Comparison of ENCODE assay signal across 1 cellular context in the genomic region with DNA sequence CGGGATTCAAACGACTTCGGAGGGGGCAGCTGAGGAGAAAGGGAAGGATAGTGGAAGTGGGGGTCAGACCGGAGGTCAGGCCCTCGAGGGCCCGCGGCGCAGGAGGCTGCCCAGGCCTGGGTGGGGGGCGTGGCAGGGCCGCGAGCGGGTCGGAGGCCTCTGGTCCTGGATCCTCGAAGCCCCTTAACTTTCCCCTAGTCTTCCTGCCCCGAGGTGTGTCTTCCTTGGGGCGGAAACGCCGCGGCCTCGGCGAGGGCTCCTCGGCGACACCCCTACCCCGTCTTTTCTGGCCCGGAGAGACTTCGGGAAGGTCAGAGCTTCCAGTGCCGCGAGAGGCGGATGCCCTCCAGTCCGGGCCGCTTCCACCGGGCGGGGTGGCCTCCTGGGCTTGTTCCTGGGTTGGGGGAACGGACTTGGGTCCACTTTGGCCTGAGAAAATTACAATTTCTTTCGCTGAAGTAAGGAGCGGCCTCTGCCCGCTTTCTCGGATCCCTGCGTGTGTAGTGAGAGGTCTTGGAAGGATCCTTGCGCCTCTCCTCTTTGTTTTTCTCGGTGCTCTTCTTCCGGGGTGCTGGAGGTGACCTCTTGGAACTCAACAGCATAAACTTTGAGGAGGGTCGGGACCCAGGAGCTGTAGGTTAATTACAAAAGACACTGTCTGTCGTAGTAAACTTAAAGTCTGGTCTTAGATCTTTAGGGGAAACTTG.
TF ChIP-seq lines count a peak whose summit lies in the region.

No MANE protein-coding gene starts in this region.

TF ChIP-seq in HepG2, 621 proteins besides CTCF, POLR2A, EP300 and RAD21 (continued from another document and continues in another):
- TF ChIP-seq, protein P1, sequence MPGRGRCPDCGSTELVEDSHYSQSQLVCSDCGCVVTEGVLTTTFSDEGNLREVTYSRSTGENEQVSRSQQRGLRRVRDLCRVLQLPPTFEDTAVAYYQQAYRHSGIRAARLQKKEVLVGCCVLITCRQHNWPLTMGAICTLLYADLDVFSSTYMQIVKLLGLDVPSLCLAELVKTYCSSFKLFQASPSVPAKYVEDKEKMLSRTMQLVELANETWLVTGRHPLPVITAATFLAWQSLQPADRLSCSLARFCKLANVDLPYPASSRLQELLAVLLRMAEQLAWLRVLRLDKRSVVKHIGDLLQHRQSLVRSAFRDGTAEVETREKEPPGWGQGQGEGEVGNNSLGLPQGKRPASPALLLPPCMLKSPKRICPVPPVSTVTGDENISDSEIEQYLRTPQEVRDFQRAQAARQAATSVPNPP (CRISPR knock-in tag; IDR thresholded peaks at IDR 0.05): 0 out of 2 replicates have a peak, but pooled peaks have one; percentile 17
- TF ChIP-seq, protein P2, sequence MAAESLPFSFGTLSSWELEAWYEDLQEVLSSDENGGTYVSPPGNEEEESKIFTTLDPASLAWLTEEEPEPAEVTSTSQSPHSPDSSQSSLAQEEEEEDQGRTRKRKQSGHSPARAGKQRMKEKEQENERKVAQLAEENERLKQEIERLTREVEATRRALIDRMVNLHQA (CRISPR knock-in tag; IDR thresholded peaks at IDR 0.05): no peak
- TF ChIP-seq ATF1 (CRISPR knock-in tag; IDR thresholded peaks at IDR 0.05) (peak; percentile 48; the same call in 1 of the 2 replicates), PHF8 (CRISPR knock-in tag; IDR thresholded peaks at IDR 0.05) (peak; percentile 75), ZNF557 (CRISPR knock-in tag; IDR thresholded peaks at IDR 0.05) (no peak), GTF3A (CRISPR knock-in tag; conservative IDR thresholded peaks at IDR 0.05) (peak; percentile 62; the same call in 1 of the 2 replicates), KLF13 (CRISPR knock-in tag; IDR thresholded peaks at IDR 0.05) (peak; percentile 84), STAG1 (CRISPR knock-in tag; IDR thresholded peaks at IDR 0.05) (no peak), ZFX (CRISPR knock-in tag; IDR thresholded peaks at IDR 0.05; ENCODE audit: low read depth) (peak; percentile 87; the same call in 1 of the 2 replicates), ZNF788 (CRISPR knock-in tag; IDR thresholded peaks at IDR 0.05; ENCODE audit: borderline replicate concordance) (no peak), ZNF75D (CRISPR knock-in tag; IDR thresholded peaks at IDR 0.05; ENCODE audit: borderline replicate concordance) (no peak), HOXA9 (CRISPR knock-in tag; IDR thresholded peaks at IDR 0.05; ENCODE audit: borderline replicate concordance) (no peak), XRCC5 (optimal IDR thresholded peaks at IDR 0.05; ENCODE audit: low read length) (no peak), ZBTB3 (CRISPR knock-in tag; IDR thresholded peaks at IDR 0.05; ENCODE audit: borderline replicate concordance, low read depth) (0 out of 2 replicates have a peak, but pooled peaks have one; percentile 11), TAF1 (CRISPR knock-in tag; IDR thresholded peaks at IDR 0.05) (no peak), NPAS2 (CRISPR knock-in tag; IDR thresholded peaks at IDR 0.05; ENCODE audit: borderline replicate concordance) (0 out of 2 replicates have a peak, but pooled peaks have one; percentile 70), PRPF4 (IDR thresholded peaks at IDR 0.05; ENCODE audit: low read depth, low read length, poor library complexity, severe bottlenecking) (no peak), MEIS2 (CRISPR knock-in tag; IDR thresholded peaks at IDR 0.05) (no peak), YEATS2 (CRISPR knock-in tag; IDR thresholded peaks at IDR 0.05; ENCODE audit: borderline replicate concordance) (no peak; the same call in 1 of the 2 replicates), AGO2 (optimal IDR thresholded peaks at IDR 0.05; ENCODE audit: low read depth, low read length) (peak; percentile 58), ZSCAN31 (CRISPR knock-in tag; IDR thresholded peaks at IDR 0.05; ENCODE audit: low read depth) (no peak), ATF7 (IDR thresholded peaks at IDR 0.05) (no peak), ATF7 (CRISPR knock-in tag; IDR thresholded peaks at IDR 0.05) (0 out of 2 replicates have a peak, but pooled peaks have one; percentile 6), ZNF768 (CRISPR knock-in tag; IDR thresholded peaks at IDR 0.05) (no peak), KAT7 (CRISPR knock-in tag; IDR thresholded peaks at IDR 0.05; ENCODE audit: borderline replicate concordance) (peak; percentile 17; the same call in 1 of the 2 replicates), MXD4 (CRISPR knock-in tag; IDR thresholded peaks at IDR 0.05) (no peak), MATR3 (CRISPR knock-in tag; IDR thresholded peaks at IDR 0.05) (no peak), ZNF577 (CRISPR knock-in tag; IDR thresholded peaks at IDR 0.05; ENCODE audit: borderline replicate concordance, low read depth) (0 out of 2 replicates have a peak, but pooled peaks have one; percentile 2)
- TF ChIP-seq, protein P3, sequence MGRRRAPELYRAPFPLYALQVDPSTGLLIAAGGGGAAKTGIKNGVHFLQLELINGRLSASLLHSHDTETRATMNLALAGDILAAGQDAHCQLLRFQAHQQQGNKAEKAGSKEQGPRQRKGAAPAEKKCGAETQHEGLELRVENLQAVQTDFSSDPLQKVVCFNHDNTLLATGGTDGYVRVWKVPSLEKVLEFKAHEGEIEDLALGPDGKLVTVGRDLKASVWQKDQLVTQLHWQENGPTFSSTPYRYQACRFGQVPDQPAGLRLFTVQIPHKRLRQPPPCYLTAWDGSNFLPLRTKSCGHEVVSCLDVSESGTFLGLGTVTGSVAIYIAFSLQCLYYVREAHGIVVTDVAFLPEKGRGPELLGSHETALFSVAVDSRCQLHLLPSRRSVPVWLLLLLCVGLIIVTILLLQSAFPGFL (CRISPR knock-in tag; IDR thresholded peaks at IDR 0.05): no peak
- TF ChIP-seq, protein P4, sequence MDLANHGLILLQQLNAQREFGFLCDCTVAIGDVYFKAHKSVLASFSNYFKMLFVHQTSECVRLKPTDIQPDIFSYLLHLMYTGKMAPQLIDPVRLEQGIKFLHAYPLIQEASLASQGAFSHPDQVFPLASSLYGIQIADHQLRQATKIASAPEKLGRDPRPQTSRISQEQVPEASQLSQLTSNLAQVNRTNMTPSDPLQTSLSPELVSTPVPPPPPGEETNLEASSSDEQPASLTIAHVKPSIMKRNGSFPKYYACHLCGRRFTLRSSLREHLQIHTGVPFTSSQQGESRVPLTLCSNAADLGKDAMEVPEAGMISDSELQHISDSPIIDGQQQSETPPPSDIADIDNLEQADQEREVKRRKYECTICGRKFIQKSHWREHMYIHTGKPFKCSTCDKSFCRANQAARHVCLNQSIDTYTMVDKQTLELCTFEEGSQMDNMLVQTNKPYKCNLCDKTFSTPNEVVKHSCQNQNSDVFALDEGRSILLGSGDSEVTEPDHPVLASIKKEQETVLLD (CRISPR knock-in tag; IDR thresholded peaks at IDR 0.05; ENCODE audit: low read depth): no peak
- TF ChIP-seq, protein P5, sequence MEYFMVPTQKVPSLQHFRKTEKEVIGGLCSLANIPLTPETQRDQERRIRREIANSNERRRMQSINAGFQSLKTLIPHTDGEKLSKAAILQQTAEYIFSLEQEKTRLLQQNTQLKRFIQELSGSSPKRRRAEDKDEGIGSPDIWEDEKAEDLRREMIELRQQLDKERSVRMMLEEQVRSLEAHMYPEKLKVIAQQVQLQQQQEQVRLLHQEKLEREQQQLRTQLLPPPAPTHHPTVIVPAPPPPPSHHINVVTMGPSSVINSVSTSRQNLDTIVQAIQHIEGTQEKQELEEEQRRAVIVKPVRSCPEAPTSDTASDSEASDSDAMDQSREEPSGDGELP (IDR thresholded peaks at IDR 0.05; ENCODE audit: borderline replicate concordance, low read depth): no peak
- TF ChIP-seq, protein P6, sequence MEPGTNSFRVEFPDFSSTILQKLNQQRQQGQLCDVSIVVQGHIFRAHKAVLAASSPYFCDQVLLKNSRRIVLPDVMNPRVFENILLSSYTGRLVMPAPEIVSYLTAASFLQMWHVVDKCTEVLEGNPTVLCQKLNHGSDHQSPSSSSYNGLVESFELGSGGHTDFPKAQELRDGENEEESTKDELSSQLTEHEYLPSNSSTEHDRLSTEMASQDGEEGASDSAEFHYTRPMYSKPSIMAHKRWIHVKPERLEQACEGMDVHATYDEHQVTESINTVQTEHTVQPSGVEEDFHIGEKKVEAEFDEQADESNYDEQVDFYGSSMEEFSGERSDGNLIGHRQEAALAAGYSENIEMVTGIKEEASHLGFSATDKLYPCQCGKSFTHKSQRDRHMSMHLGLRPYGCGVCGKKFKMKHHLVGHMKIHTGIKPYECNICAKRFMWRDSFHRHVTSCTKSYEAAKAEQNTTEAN (CRISPR knock-in tag; conservative IDR thresholded peaks at IDR 0.05): no peak
- TF ChIP-seq, protein P7, sequence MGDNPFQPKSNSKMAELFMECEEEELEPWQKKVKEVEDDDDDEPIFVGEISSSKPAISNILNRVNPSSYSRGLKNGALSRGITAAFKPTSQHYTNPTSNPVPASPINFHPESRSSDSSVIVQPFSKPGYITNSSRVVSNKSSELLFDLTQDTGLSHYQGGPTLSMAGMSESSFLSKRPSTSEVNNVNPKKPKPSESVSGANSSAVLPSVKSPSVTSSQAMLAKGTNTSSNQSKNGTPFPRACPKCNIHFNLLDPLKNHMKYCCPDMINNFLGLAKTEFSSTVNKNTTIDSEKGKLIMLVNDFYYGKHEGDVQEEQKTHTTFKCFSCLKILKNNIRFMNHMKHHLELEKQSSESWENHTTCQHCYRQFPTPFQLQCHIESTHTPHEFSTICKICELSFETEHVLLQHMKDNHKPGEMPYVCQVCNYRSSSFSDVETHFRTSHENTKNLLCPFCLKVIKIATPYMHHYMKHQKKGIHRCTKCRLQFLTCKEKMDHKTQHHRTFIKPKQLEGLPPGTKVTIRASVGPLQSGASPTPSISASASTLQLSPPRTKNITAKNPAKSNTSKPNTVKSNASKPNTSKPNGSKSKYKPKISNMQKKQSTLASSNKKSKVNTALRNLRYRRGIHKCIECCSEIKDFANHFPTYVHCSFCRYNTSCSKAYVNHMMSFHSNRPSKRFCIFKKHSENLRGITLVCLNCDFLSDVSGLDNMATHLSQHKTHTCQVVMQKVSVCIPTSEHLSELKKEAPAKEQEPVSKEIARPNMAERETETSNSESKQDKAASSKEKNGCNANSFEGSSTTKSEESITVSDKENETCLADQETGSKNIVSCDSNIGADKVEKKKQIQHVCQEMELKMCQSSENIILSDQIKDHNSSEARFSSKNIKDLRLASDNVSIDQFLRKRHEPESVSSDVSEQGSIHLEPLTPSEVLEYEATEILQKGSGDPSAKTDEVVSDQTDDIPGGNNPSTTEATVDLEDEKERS (CRISPR knock-in tag; IDR thresholded peaks at IDR 0.05): no peak
- TF ChIP-seq, protein P8, sequence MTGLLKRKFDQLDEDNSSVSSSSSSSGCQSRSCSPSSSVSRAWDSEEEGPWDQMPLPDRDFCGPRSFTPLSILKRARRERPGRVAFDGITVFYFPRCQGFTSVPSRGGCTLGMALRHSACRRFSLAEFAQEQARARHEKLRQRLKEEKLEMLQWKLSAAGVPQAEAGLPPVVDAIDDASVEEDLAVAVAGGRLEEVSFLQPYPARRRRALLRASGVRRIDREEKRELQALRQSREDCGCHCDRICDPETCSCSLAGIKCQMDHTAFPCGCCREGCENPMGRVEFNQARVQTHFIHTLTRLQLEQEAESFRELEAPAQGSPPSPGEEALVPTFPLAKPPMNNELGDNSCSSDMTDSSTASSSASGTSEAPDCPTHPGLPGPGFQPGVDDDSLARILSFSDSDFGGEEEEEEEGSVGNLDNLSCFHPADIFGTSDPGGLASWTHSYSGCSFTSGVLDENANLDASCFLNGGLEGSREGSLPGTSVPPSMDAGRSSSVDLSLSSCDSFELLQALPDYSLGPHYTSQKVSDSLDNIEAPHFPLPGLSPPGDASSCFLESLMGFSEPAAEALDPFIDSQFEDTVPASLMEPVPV (CRISPR knock-in tag; IDR thresholded peaks at IDR 0.05): peak; percentile 10; the same call in 1 of the 2 replicates
- TF ChIP-seq, protein P9, sequence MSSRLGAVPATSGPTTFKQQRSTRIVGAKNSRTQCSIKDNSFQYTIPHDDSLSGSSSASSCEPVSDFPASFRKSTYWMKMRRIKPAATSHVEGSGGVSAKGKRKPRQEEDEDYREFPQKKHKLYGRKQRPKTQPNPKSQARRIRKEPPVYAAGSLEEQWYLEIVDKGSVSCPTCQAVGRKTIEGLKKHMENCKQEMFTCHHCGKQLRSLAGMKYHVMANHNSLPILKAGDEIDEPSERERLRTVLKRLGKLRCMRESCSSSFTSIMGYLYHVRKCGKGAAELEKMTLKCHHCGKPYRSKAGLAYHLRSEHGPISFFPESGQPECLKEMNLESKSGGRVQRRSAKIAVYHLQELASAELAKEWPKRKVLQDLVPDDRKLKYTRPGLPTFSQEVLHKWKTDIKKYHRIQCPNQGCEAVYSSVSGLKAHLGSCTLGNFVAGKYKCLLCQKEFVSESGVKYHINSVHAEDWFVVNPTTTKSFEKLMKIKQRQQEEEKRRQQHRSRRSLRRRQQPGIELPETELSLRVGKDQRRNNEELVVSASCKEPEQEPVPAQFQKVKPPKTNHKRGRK (CRISPR knock-in tag; IDR thresholded peaks at IDR 0.05): 0 out of 2 replicates have a peak, but pooled peaks have one; percentile 58
- TF ChIP-seq, protein P10, sequence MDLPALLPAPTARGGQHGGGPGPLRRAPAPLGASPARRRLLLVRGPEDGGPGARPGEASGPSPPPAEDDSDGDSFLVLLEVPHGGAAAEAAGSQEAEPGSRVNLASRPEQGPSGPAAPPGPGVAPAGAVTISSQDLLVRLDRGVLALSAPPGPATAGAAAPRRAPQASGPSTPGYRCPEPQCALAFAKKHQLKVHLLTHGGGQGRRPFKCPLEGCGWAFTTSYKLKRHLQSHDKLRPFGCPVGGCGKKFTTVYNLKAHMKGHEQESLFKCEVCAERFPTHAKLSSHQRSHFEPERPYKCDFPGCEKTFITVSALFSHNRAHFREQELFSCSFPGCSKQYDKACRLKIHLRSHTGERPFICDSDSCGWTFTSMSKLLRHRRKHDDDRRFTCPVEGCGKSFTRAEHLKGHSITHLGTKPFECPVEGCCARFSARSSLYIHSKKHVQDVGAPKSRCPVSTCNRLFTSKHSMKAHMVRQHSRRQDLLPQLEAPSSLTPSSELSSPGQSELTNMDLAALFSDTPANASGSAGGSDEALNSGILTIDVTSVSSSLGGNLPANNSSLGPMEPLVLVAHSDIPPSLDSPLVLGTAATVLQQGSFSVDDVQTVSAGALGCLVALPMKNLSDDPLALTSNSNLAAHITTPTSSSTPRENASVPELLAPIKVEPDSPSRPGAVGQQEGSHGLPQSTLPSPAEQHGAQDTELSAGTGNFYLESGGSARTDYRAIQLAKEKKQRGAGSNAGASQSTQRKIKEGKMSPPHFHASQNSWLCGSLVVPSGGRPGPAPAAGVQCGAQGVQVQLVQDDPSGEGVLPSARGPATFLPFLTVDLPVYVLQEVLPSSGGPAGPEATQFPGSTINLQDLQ (CRISPR knock-in tag; IDR thresholded peaks at IDR 0.05): no peak
- TF ChIP-seq, protein P11, sequence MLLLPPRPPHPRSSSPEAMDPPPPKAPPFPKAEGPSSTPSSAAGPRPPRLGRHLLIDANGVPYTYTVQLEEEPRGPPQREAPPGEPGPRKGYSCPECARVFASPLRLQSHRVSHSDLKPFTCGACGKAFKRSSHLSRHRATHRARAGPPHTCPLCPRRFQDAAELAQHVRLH (CRISPR knock-in tag; IDR thresholded peaks at IDR 0.05; ENCODE audit: borderline replicate concordance, low read depth): no peak
